8 cellular contexts compared by ENCODE assay signal in genomic region chr6:31664790-31665500, GRCh38. TPM values are rescaled to one million over a fixed set of nuclear protein-coding genes. Genes with fewer than 3 reads are reported as not detected.
DNase-seq lines count a peak whose midpoint lies in the region; ATAC-seq and TF ChIP-seq lines count a peak whose summit lies in the region.

Gene GPANK1, minus strand, starts transcription at chr6:31664997. Its CDS starts 519 bp downstream, at chr6:31664478.

- ATAC-seq in HG03439 (IDR thresholded peaks at IDR 0.05; ENCODE audit: unreplicated experiment) (peak; percentile 38), GM18502 (IDR thresholded peaks at IDR 0.05; ENCODE audit: poor library complexity, unreplicated experiment) (no peak)

- peak within 1 kb of the TSS; percentile 87 for H3K4me3 Mint-ChIP-seq in chondrocyte (ENCODE audit: unreplicated experiment)

- TF ChIP-seq CTCF in chondrocyte (IDR thresholded peaks at IDR 0.05) = no peak

- H3K4me1 Mint-ChIP-seq in chondrocyte (ENCODE audit: low read depth) = peaks cover 53% of the 10 kb centered on the region

- H3K36me3 Mint-ChIP-seq in chondrocyte (ENCODE audit: low read depth) = peaks cover 20% of the 10 kb centered on the region

- peak; percentile 36 for TF ChIP-seq POLR2A in GM10847 (IDR thresholded peaks at IDR 0.05; ENCODE audit: extremely low read depth, insufficient read length)

- DNase-seq in NCI-H526 treated with DMSO at 0.1 percent for 48 hours (lab: John Stamatoyannopoulos, UW) (peak; percentile 90), chondrocyte (ENCODE audit: low spot score) (no peak), kidney glomerular epithelial cell (lab: John Stamatoyannopoulos, UW) (peak; percentile 86)
- DNase-seq in activated CD4-positive, alpha-beta T cell treated with anti-CD3 and anti-CD28 coated beads for 4 hours = peak; percentile 85 to 87
- DNase-seq in stimulated activated CD4-positive, alpha-beta T cell treated with anti-CD3 and anti-CD28 coated beads, Interleukin-15, amount 100 ng/mL, for 24 hours = peak; percentile 92

- no peaks in the 10 kb centered on the region for H3K27me3 Mint-ChIP-seq in chondrocyte (ENCODE audit: low read depth)

- peak within 1 kb of the TSS; percentile 98 for H3K27ac Mint-ChIP-seq in chondrocyte (ENCODE audit: unreplicated experiment)

- H3K9me3 Mint-ChIP-seq in chondrocyte (ENCODE audit: low read depth) = no peaks in the 10 kb centered on the region

RNA-seq across cellular contexts. Expression of gene GPANK1, which starts in this region (rescaled TPM):
- total RNA-seq in chondrocyte = 12.0 to 15.4 TPM (median 13.9 TPM) in 3 replicates
